16 cellular contexts compared by ENCODE assay signal in the genomic region with DNA sequence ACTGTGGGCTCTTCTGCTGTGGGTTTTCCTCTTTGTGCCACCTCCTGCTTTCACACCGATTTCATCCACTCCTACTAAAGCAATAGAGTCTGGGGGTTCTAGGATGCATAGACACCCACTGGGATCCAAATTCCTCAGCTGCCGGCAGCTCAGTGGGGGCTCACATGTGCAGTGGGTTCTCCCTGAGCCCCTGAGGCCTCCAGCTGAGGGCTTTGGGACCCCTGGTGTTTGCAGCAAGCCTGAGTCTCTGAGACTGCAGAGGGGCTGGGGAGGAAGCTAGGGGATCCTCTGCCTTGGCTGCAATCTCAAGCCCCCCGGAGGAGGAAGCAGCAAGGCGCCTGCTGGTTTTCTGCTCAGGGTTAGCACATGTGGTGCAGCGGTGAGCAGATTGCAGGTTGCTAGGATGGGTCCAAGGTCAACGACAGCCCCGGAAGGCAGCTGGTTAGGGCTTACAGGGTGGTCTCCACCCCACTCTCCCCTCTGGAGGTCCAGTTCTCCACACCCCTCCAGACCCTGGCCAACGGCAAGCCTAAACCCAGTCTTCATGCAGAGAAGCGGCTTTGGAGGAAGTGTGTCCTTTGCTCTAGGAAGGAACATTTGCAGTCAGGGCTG.
DNase-seq lines count a peak whose midpoint lies in the region; ATAC-seq and TF ChIP-seq lines count a peak whose summit lies in the region.
"Had no signal": no experiment of that assay in that cellular context is flagged by ENCODE, and none has a peak within 500 bp of the region (broad histone marks: within the 10 kb centered on the region; RNA-seq: fewer than 3 reads in every experiment).

No MANE protein-coding gene starts in this region.

- no peak for TF ChIP-seq POLR2A in GM18505 (IDR thresholded peaks at IDR 0.05; ENCODE audit: borderline replicate concordance, extremely low read depth, insufficient read depth, insufficient read length)

- H3K36me3 Mint-ChIP-seq in natural killer cell treated with Interleukin-12 subunit alpha and Interleukin-12 subunit beta and Interleukin-15 and Interleukin-18, amount 100 ng/mL, for 72 hours = no peaks in the 10 kb centered on the region
- no peaks in the 10 kb centered on the region for H3K36me3 Mint-ChIP-seq in natural killer cell
- no peaks in the 10 kb centered on the region for H3K36me3 Mint-ChIP-seq in WTC11
- H3K36me3 Mint-ChIP-seq in activated naive CD8-positive, alpha-beta T cell treated with anti-CD3 and anti-CD28 coated beads for 36 hours = no peaks in the 10 kb centered on the region
- H3K36me3 Mint-ChIP-seq in activated CD8-positive, alpha-beta memory T cell treated with anti-CD3 and anti-CD28 coated beads, Interleukin-2, amount 10 ng/mL, durations not matched to agents 7 days and 5 days = no peaks in the 10 kb centered on the region
- H3K36me3 Mint-ChIP-seq: CD8-positive, alpha-beta T cell had no signal

- H2AFZ ChIP-seq in neuronal stem cell (ENCODE audit: low read length) = no peak overlapping the region

- peak overlapping the region; percentile 21 for H3K18ac ChIP-seq in neuronal stem cell (ENCODE audit: low read length)

- no peak overlapping the region for H3K27ac ChIP-seq in neuronal stem cell (replicated peaks; ENCODE audit: low read length)
- H3K27ac ChIP-seq: 22Rv1, A549 had no signal

- no peak overlapping the region for H4K91ac ChIP-seq in neuronal stem cell (ENCODE audit: low read depth, low read length, poor library complexity)

- no peak overlapping the region for H2AK5ac ChIP-seq in neuronal stem cell (ENCODE audit: low read depth, low read length)

- H3K9me3 ChIP-seq in neuronal stem cell (replicated peaks in 1 of 2; ENCODE audit: control insufficient read depth in 2 of 2, insufficient read depth in 1 of 2, low read depth in 1 of 2, low read length in 2 of 2) = peaks cover 0 to 7% of the 10 kb centered on the region in 2 donors
- H3K9me3 ChIP-seq: A549 had no signal

- H3K14ac ChIP-seq in neuronal stem cell (ENCODE audit: low read length) = no peak overlapping the region

- H3K27ac Mint-ChIP-seq in natural killer cell treated with Interleukin-12 subunit alpha and Interleukin-12 subunit beta and Interleukin-15 and Interleukin-18, amount 100 ng/mL, for 72 hours = no peak overlapping the region
- H3K27ac Mint-ChIP-seq in natural killer cell (no peak overlapping the region), WTC11 (no peak overlapping the region)
- no peak overlapping the region for H3K27ac Mint-ChIP-seq in activated naive CD8-positive, alpha-beta T cell treated with anti-CD3 and anti-CD28 coated beads for 36 hours
- no peak overlapping the region for H3K27ac Mint-ChIP-seq in activated CD8-positive, alpha-beta memory T cell treated with anti-CD3 and anti-CD28 coated beads, Interleukin-2, amount 10 ng/mL, durations not matched to agents 7 days and 5 days
- H3K27ac Mint-ChIP-seq: CD8-positive, alpha-beta T cell; HFFc6 had no signal

- H2BK15ac ChIP-seq in neuronal stem cell (ENCODE audit: low read length) = no peak overlapping the region

- no peaks in the 10 kb centered on the region for H3K4me1 Mint-ChIP-seq in natural killer cell treated with Interleukin-12 subunit alpha and Interleukin-12 subunit beta and Interleukin-15 and Interleukin-18, amount 100 ng/mL, for 72 hours (ENCODE audit: low read depth in 2 of 2)
- H3K4me1 Mint-ChIP-seq in natural killer cell (no peaks in the 10 kb centered on the region), WTC11 (peaks cover 2% of the 10 kb centered on the region; the same call in 1 of the 2 replicates)
- H3K4me1 Mint-ChIP-seq in activated naive CD8-positive, alpha-beta T cell treated with anti-CD3 and anti-CD28 coated beads for 36 hours = no peaks in the 10 kb centered on the region
- H3K4me1 Mint-ChIP-seq in activated CD8-positive, alpha-beta memory T cell treated with anti-CD3 and anti-CD28 coated beads, Interleukin-2, amount 10 ng/mL, durations not matched to agents 7 days and 5 days = no peaks in the 10 kb centered on the region

- no peak overlapping the region for H3K4me3 ChIP-seq in neuronal stem cell (ENCODE audit: low read length in 2 of 2)
- H3K4me3 ChIP-seq: A549 had no signal

- H3K27me3 Mint-ChIP-seq in natural killer cell treated with Interleukin-12 subunit alpha and Interleukin-12 subunit beta and Interleukin-15 and Interleukin-18, amount 100 ng/mL, for 72 hours = no peaks in the 10 kb centered on the region
- H3K27me3 Mint-ChIP-seq in natural killer cell (ENCODE audit: low read depth in 2 of 2) (no peaks in the 10 kb centered on the region), WTC11 (ENCODE audit: low read depth) (no peaks in the 10 kb centered on the region)
- H3K27me3 Mint-ChIP-seq in activated naive CD8-positive, alpha-beta T cell treated with anti-CD3 and anti-CD28 coated beads for 36 hours = no peaks in the 10 kb centered on the region
- H3K27me3 Mint-ChIP-seq in activated CD8-positive, alpha-beta memory T cell treated with anti-CD3 and anti-CD28 coated beads, Interleukin-2, amount 10 ng/mL, durations not matched to agents 7 days and 5 days = no peaks in the 10 kb centered on the region

- no peak overlapping the region for H3K4ac ChIP-seq in neuronal stem cell (ENCODE audit: low read length)

- POLR2A ChIA-PET in WTC11 (lab: Charles Lee) = no interaction called here

- no peak overlapping the region for H3K9ac ChIP-seq in neuronal stem cell (ENCODE audit: low read depth, low read length, poor library complexity)

- peaks cover 0 to 14% of the 10 kb centered on the region in 2 donors for H3K4me1 ChIP-seq in neuronal stem cell (ENCODE audit: control insufficient read depth in 2 of 2, insufficient read depth in 1 of 2, low read depth in 1 of 2, low read length in 2 of 2)
- H3K4me1 ChIP-seq: A549 had no signal

- peak; percentile 25 for DNase-seq in natural killer cell treated with Interleukin-12 subunit alpha and Interleukin-12 subunit beta and Interleukin-15 and Interleukin-18, amount 100 ng/mL, for 72 hours (ENCODE audit: low spot score)
- no peak for DNase-seq in natural killer cell
- DNase-seq in WTC11 (ENCODE audit: low spot score) = no peak
- DNase-seq in neuronal stem cell (ENCODE audit: low spot score) = no peak
- DNase-seq in activated naive CD8-positive, alpha-beta T cell treated with anti-CD3 and anti-CD28 coated beads for 36 hours = no peak
- DNase-seq in activated CD8-positive, alpha-beta memory T cell treated with anti-CD3 and anti-CD28 coated beads, Interleukin-2, amount 10 ng/mL, durations not matched to agents 7 days and 5 days = no peak
- DNase-seq: AML-193; Calu3; CD8-positive, alpha-beta T cell; GF-D8; HCEC 1CT; HFFc6; IMR-90 had no signal

- ATAC-seq in natural killer cell treated with Interleukin-12 subunit alpha and Interleukin-12 subunit beta and Interleukin-15 and Interleukin-18, amount 100 ng/mL, for 72 hours = no peak
- ATAC-seq in natural killer cell = no peak
- no peak for ATAC-seq in WTC11
- ATAC-seq in GM18505 (IDR thresholded peaks at IDR 0.05; ENCODE audit: unreplicated experiment) = no peak
- ATAC-seq in activated CD8-positive, alpha-beta memory T cell treated with anti-CD3 and anti-CD28 coated beads, Interleukin-2, amount 10 ng/mL, durations not matched to agents 7 days and 5 days = no peak
- ATAC-seq: A549; CD8-positive, alpha-beta T cell had no signal

- no peaks in the 10 kb centered on the region for H3K9me3 Mint-ChIP-seq in natural killer cell treated with Interleukin-12 subunit alpha and Interleukin-12 subunit beta and Interleukin-15 and Interleukin-18, amount 100 ng/mL, for 72 hours
- H3K9me3 Mint-ChIP-seq in natural killer cell (no peaks in the 10 kb centered on the region), WTC11 (no peaks in the 10 kb centered on the region)
- no peaks in the 10 kb centered on the region for H3K9me3 Mint-ChIP-seq in activated naive CD8-positive, alpha-beta T cell treated with anti-CD3 and anti-CD28 coated beads for 36 hours
- H3K9me3 Mint-ChIP-seq in activated CD8-positive, alpha-beta memory T cell treated with anti-CD3 and anti-CD28 coated beads, Interleukin-2, amount 10 ng/mL, durations not matched to agents 7 days and 5 days (ENCODE audit: low read depth) = no peaks in the 10 kb centered on the region
- H3K9me3 Mint-ChIP-seq: CD8-positive, alpha-beta T cell; HFFc6 had no signal

- peaks cover 0 to 3% of the 10 kb centered on the region in 2 donors for H3K36me3 ChIP-seq in neuronal stem cell (replicated peaks in 1 of 2; ENCODE audit: control insufficient read depth in 2 of 2, insufficient read depth in 2 of 2, low read length in 2 of 2)

- H2BK120ac ChIP-seq in neuronal stem cell (ENCODE audit: low read depth, low read length) = no peak overlapping the region

- no peak overlapping the region for H3K23ac ChIP-seq in neuronal stem cell (ENCODE audit: low read depth, low read length, poor library complexity)

- intact Hi-C loops in natural killer cell (cut with micrococcal nuclease) = no loop called here

- no peak overlapping the region for H4K8ac ChIP-seq in neuronal stem cell (ENCODE audit: low read depth, low read length)

- no peak overlapping the region for H3K4me2 ChIP-seq in neuronal stem cell (ENCODE audit: insufficient read depth, low read length, poor library complexity, severe bottlenecking)
- H3K4me2 ChIP-seq: A549 had no signal

- no peak overlapping the region for H2BK5ac ChIP-seq in neuronal stem cell (ENCODE audit: low read length)

- no peak overlapping the region for H2BK12ac ChIP-seq in neuronal stem cell (ENCODE audit: low read length)

- no peaks in the 10 kb centered on the region for H3K27me3 ChIP-seq in neuronal stem cell (ENCODE audit: control insufficient read depth in 3 of 3, insufficient read depth in 3 of 3, low read depth in 1 of 3, low read length in 3 of 3)

- H3K79me1 ChIP-seq in neuronal stem cell (ENCODE audit: low read depth, low read length) = no peaks in the 10 kb centered on the region

- TF ChIP-seq CTCF in natural killer cell (IDR thresholded peaks at IDR 0.05) = no peak
- no peak for TF ChIP-seq CTCF in WTC11 (IDR thresholded peaks at IDR 0.05)

- no CpG with 5 or more reads among the region's 9 CpGs for WGBS in neuronal stem cell (ENCODE audit: extremely low coverage in 2 of 2, insufficient read length in 2 of 2, insufficient replicate concordance in 1 of 2), 2 donors

- H3K4me3 Mint-ChIP-seq in natural killer cell treated with Interleukin-12 subunit alpha and Interleukin-12 subunit beta and Interleukin-15 and Interleukin-18, amount 100 ng/mL, for 72 hours = no peak overlapping the region
- H3K4me3 Mint-ChIP-seq in natural killer cell (no peak overlapping the region), WTC11 (no peak overlapping the region)
- H3K4me3 Mint-ChIP-seq in activated naive CD8-positive, alpha-beta T cell treated with anti-CD3 and anti-CD28 coated beads for 36 hours = no peak overlapping the region
- no peak overlapping the region for H3K4me3 Mint-ChIP-seq in activated CD8-positive, alpha-beta memory T cell treated with anti-CD3 and anti-CD28 coated beads, Interleukin-2, amount 10 ng/mL, durations not matched to agents 7 days and 5 days
- H3K4me3 Mint-ChIP-seq: CD8-positive, alpha-beta T cell; HFFc6 had no signal

- CTCF ChIA-PET in WTC11 (lab: Charles Lee) = no interaction called here
- CTCF ChIA-PET in activated CD8-positive, alpha-beta memory T cell treated with anti-CD3 and anti-CD28 coated beads, Interleukin-2, amount 10 ng/mL, durations not matched to agents 7 days and 5 days (lab: Charles Lee) = no interaction called here

TF ChIP-seq in WTC11, 78 proteins besides CTCF, POLR2A, EP300 and RAD21 (continues in another document):
- TF ChIP-seq ZNF138 (CRISPR knock-in tag; conservative IDR thresholded peaks at IDR 0.05) (no peak), ZNF671 (CRISPR knock-in tag; IDR thresholded peaks at IDR 0.05) (no peak)
